Comparison of ENCODE assay signal across 8 cellular contexts in genomic region chr6:44387346-44388134, GRCh38. TPM values are rescaled to one million over a fixed set of nuclear protein-coding genes. Genes with fewer than 3 reads are reported as not detected.
A peak's percentile ranks its signal among the peaks of the same experiment; 100 is the strongest.
DNase-seq lines count a peak whose midpoint lies in the region; ATAC-seq and TF ChIP-seq lines count a peak whose summit lies in the region.

TSS of gene CDC5L (plus strand) at chr6:44387706. CDS start at chr6:44387824, 118 bp downstream.

- peak; percentile 95 for ATAC-seq in HG02870 (IDR thresholded peaks at IDR 0.05; ENCODE audit: unreplicated experiment)
- peak; percentile 92 to 93 for ATAC-seq in left cardiac atrium
- ATAC-seq in upper lobe of right lung = peak; percentile 90

- intact Hi-C loops in left cardiac atrium (cut with DNase I) = no loop called here
- intact Hi-C loops in posterior vena cava (cut with DNase I) = no loop called here
- intact Hi-C loops in upper lobe of right lung (cut with DNase I) = no loop called here

- DNase-seq in GM13976 (ENCODE audit: low spot score) = peak; percentile 97
- DNase-seq in NCI-H1694 (lab: John Stamatoyannopoulos, UW) = peak; percentile 95
- peak; percentile 94 for DNase-seq in amniotic stem cell (lab: John Stamatoyannopoulos, UW)
- peak; percentile 96 for DNase-seq in left cardiac atrium
- DNase-seq in posterior vena cava (ENCODE audit: low spot score) = peak; percentile 98
- DNase-seq in upper lobe of right lung = peak; percentile 94

- peak within 1 kb of the TSS; percentile 98 for H3K27ac Mint-ChIP-seq in T-helper 1 cell treated with Interleukin-12 subunit alpha and Interleukin-12 subunit beta and Interleukin-4 antibody, amounts not matched to agents 30 μg/mL and 1 μg/mL, for 36 hours

- peak within 1 kb of the TSS; percentile 98 for H3K4me3 ChIP-seq in upper lobe of right lung

- no peak for TF ChIP-seq CTCF in GM13976 (IDR thresholded peaks at IDR 0.05; ENCODE audit: borderline replicate concordance, control extremely low read depth, extremely low read depth, insufficient read depth, missing control alignments)
- TF ChIP-seq CTCF in upper lobe of right lung (IDR thresholded peaks at IDR 0.05) = no peak

- H3K36me3 ChIP-seq in upper lobe of right lung = peaks cover 15% of the 10 kb centered on the region

- in situ Hi-C loops in GM13976 (cut with MboI; ENCODE audit: low sequenced_read_pairs, unreplicated experiment) = no loop called here

- no peaks in the 10 kb centered on the region for H3K9me3 ChIP-seq in upper lobe of right lung

- H3K27ac ChIP-seq in upper lobe of right lung = peak within 1 kb of the TSS; percentile 95

- H3K4me3 Mint-ChIP-seq in T-helper 1 cell treated with Interleukin-12 subunit alpha and Interleukin-12 subunit beta and Interleukin-4 antibody, amounts not matched to agents 30 μg/mL and 1 μg/mL, for 36 hours = peak within 1 kb of the TSS; percentile 98

- peaks cover 39% of the 10 kb centered on the region for H3K4me1 Mint-ChIP-seq in T-helper 1 cell treated with Interleukin-12 subunit alpha and Interleukin-12 subunit beta and Interleukin-4 antibody, amounts not matched to agents 30 μg/mL and 1 μg/mL, for 36 hours (ENCODE audit: low read depth)

- no peaks in the 10 kb centered on the region for H3K27me3 ChIP-seq in upper lobe of right lung

- no peaks in the 10 kb centered on the region for H3K9me3 Mint-ChIP-seq in T-helper 1 cell treated with Interleukin-12 subunit alpha and Interleukin-12 subunit beta and Interleukin-4 antibody, amounts not matched to agents 30 μg/mL and 1 μg/mL, for 36 hours

- peaks cover 22% of the 10 kb centered on the region for H3K27me3 Mint-ChIP-seq in T-helper 1 cell treated with Interleukin-12 subunit alpha and Interleukin-12 subunit beta and Interleukin-4 antibody, amounts not matched to agents 30 μg/mL and 1 μg/mL, for 36 hours (ENCODE audit: low read depth)

- peaks cover 25% of the 10 kb centered on the region for H3K4me1 ChIP-seq in upper lobe of right lung

- H3K36me3 Mint-ChIP-seq in T-helper 1 cell treated with Interleukin-12 subunit alpha and Interleukin-12 subunit beta and Interleukin-4 antibody, amounts not matched to agents 30 μg/mL and 1 μg/mL, for 36 hours (ENCODE audit: low read depth) = peaks cover 22% of the 10 kb centered on the region

RNA-seq across cellular contexts. Expression of gene CDC5L, which starts in this region (rescaled TPM):
- total RNA-seq in left cardiac atrium (10 to 100 TPM; 17.8 to 19.1 TPM), posterior vena cava (10 to 100 TPM; 19.1 to 25.1 TPM), upper lobe of right lung (17.8 TPM)

Comparison
In these comparisons a context has a peak if more than half of its experiments do, and no peak if none do; other contexts are left out.
1. Peak in every context shown above with its lines: DNase-seq, ATAC-seq, H3K4me3 ChIP-seq and H3K27ac ChIP-seq.